9 cellular contexts compared by ENCODE assay signal in genomic region chr9:2764371-2764770, GRCh38. TPM values are rescaled to one million over a fixed set of nuclear protein-coding genes. Genes with fewer than 3 reads are reported as not detected.
DNase-seq lines count a peak whose midpoint lies in the region; ATAC-seq and TF ChIP-seq lines count a peak whose summit lies in the region.
"Had no signal": no experiment of that assay in that cellular context is flagged by ENCODE, and none has a peak within 500 bp of the region (broad histone marks: within the 10 kb centered on the region; RNA-seq: fewer than 3 reads in every experiment).

No MANE protein-coding gene starts in this region.

- intact Hi-C loops in natural killer cell (cut with micrococcal nuclease) = no loop called here

- H3K27me3 Mint-ChIP-seq in T-helper 1 cell treated with Interleukin-12 subunit alpha and Interleukin-12 subunit beta and Interleukin-4 antibody, amounts not matched to agents 30 μg/mL and 1 μg/mL, for 36 hours (ENCODE audit: low read depth) = no peaks in the 10 kb centered on the region
- no peaks in the 10 kb centered on the region for H3K27me3 Mint-ChIP-seq in natural killer cell (ENCODE audit: low read depth in 2 of 2)
- H3K27me3 Mint-ChIP-seq: brain had no signal

- DNase-seq in natural killer cell (no peak), omental fat pad (ENCODE audit: low spot score) (no peak)

- ATAC-seq in GM18909 (IDR thresholded peaks at IDR 0.05; ENCODE audit: poor library complexity, unreplicated experiment) = peak; percentile 78
- ATAC-seq in HG02852 (IDR thresholded peaks at IDR 0.05; ENCODE audit: unreplicated experiment) = peak; percentile 41
- ATAC-seq in natural killer cell = peak; percentile 63 to 81 (median 78)
- no peak for ATAC-seq in GM19035 (IDR thresholded peaks at IDR 0.05; ENCODE audit: unreplicated experiment)
- ATAC-seq in omental fat pad (ENCODE audit: low FRiP score) = no peak
- no peak for ATAC-seq in HG03280 (IDR thresholded peaks at IDR 0.05; ENCODE audit: unreplicated experiment)

- H3K4me1 Mint-ChIP-seq in T-helper 1 cell treated with Interleukin-12 subunit alpha and Interleukin-12 subunit beta and Interleukin-4 antibody, amounts not matched to agents 30 μg/mL and 1 μg/mL, for 36 hours (ENCODE audit: low read depth) = peaks cover 31% of the 10 kb centered on the region
- H3K4me1 Mint-ChIP-seq in natural killer cell = peaks cover 23 to 26% of the 10 kb centered on the region in 2 donors

- peak overlapping the region; percentile 36 for H3K4me3 Mint-ChIP-seq in T-helper 1 cell treated with Interleukin-12 subunit alpha and Interleukin-12 subunit beta and Interleukin-4 antibody, amounts not matched to agents 30 μg/mL and 1 μg/mL, for 36 hours
- H3K4me3 Mint-ChIP-seq in natural killer cell = peak overlapping the region; percentile 54
- H3K4me3 Mint-ChIP-seq: brain had no signal

- peak overlapping the region; percentile 95 for H3K27ac Mint-ChIP-seq in T-helper 1 cell treated with Interleukin-12 subunit alpha and Interleukin-12 subunit beta and Interleukin-4 antibody, amounts not matched to agents 30 μg/mL and 1 μg/mL, for 36 hours
- H3K27ac Mint-ChIP-seq in natural killer cell = peak overlapping the region; percentile 77 to 84

- peaks cover 17% of the 10 kb centered on the region for H3K36me3 Mint-ChIP-seq in T-helper 1 cell treated with Interleukin-12 subunit alpha and Interleukin-12 subunit beta and Interleukin-4 antibody, amounts not matched to agents 30 μg/mL and 1 μg/mL, for 36 hours (ENCODE audit: low read depth)
- no peaks in the 10 kb centered on the region for H3K36me3 Mint-ChIP-seq in natural killer cell

- H3K9me3 Mint-ChIP-seq in T-helper 1 cell treated with Interleukin-12 subunit alpha and Interleukin-12 subunit beta and Interleukin-4 antibody, amounts not matched to agents 30 μg/mL and 1 μg/mL, for 36 hours = no peaks in the 10 kb centered on the region
- no peaks in the 10 kb centered on the region for H3K9me3 Mint-ChIP-seq in natural killer cell
- H3K9me3 Mint-ChIP-seq: brain had no signal

- TF ChIP-seq CTCF in natural killer cell (IDR thresholded peaks at IDR 0.05) (no peak), omental fat pad (IDR thresholded peaks at IDR 0.05) (no peak)

RNA-seq across cellular contexts. Expression of gene KCNV2, which starts 47.1 kb away (rescaled TPM):
- not detected for total RNA-seq in natural killer cell
- total RNA-seq in omental fat pad = not detected
- total RNA-seq: lung had no signal

Comparison
In these comparisons a context has a peak if more than half of its experiments do, and no peak if none do; other contexts are left out.
1. ATAC-seq: peak in GM18909 (single experiment), HG02852 (single experiment) and natural killer cell (3 of 3); none in GM19035 (single experiment), omental fat pad (single experiment) and HG03280 (single experiment).